9 cellular contexts compared by ENCODE assay signal in the genomic region with DNA sequence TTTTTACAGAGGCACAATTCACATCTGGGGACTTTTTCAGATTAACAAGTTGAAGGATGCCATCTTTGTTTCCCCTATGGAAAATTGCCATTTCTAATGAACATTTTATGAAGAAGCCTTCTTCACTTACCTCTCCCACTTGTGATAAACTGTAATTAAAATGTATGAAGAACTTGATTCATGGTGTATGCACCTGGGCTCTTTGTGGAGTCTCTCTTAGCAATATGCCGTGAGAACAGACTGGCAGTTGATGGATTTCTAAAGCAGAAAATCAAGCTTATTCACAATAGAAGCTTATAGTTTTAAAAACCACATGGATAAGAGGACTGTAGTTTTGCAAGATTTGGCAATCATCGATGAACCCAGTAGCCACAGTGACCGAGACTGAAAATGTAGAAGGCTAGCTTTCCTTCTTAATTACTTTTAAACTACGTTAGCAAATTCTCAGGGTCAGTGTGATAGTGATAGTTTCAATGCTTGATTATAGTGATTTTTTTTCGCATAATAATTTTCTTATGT.
DNase-seq lines count a peak whose midpoint lies in the region; ATAC-seq, FAIRE-seq and TF ChIP-seq lines count a peak whose summit lies in the region.
"Had no signal": no experiment of that assay in that cellular context is flagged by ENCODE, and none has a peak within 500 bp of the region (broad histone marks: within the 10 kb centered on the region; RNA-seq: fewer than 3 reads in every experiment).

No MANE protein-coding gene starts in this region.

- H3K4me3 ChIP-seq in rectal smooth muscle tissue (ENCODE audit: low read length) = no peak overlapping the region
- no peak overlapping the region for H3K4me3 ChIP-seq in HepG2 (replicated peaks in 1 of 3; ENCODE audit: insufficient read depth in 1 of 3, low read depth in 2 of 3, low read length in 3 of 3)
- H3K4me3 ChIP-seq in aorta (ENCODE audit: low read length in 2 of 2) = no peak overlapping the region

- POLR2A ChIA-PET in HepG2 (lab: Yijun Ruan, JAX) = no interaction called here

- no peak for FAIRE-seq in HepG2 (lab: Jason Lieb, UNC)
- FAIRE-seq: A204.1 had no signal

- no peak overlapping the region for H3K4me3 Mint-ChIP-seq in activated naive CD8-positive, alpha-beta T cell treated with anti-CD3 and anti-CD28 coated beads for 36 hours

- H3K9ac ChIP-seq in rectal smooth muscle tissue (ENCODE audit: low read length) (no peak overlapping the region), HepG2 (ENCODE audit: insufficient read depth, low read depth, low read length) (no peak overlapping the region)

- intact Hi-C loops in HepG2 (cut with micrococcal nuclease; ENCODE audit: unreplicated experiment) = no loop called here
- intact Hi-C loops in aorta (cut with DNase I) = no loop called here

- no peak for TF ChIP-seq EP300 in HepG2 (IDR thresholded peaks at IDR 0.05; ENCODE audit: low read depth in 2 of 2, low read length in 2 of 2)
- no peak for TF ChIP-seq EP300 in HepG2 (CRISPR knock-in tag; IDR thresholded peaks at IDR 0.05; ENCODE audit: borderline replicate concordance)

- ATAC-seq in HG03066 (IDR thresholded peaks at IDR 0.05; ENCODE audit: low read depth, unreplicated experiment) (peak; percentile 2), HepG2 (no peak), aorta (ENCODE audit: low FRiP score) (no peak)

- H3K27me3 ChIP-seq in rectal smooth muscle tissue (ENCODE audit: control insufficient read depth, insufficient read depth, low read length) = no peaks in the 10 kb centered on the region
- H3K27me3 ChIP-seq in HepG2 (ENCODE audit: control insufficient read depth in 1 of 2, insufficient read depth in 2 of 2, low read length in 2 of 2) = no peaks in the 10 kb centered on the region
- no peaks in the 10 kb centered on the region for H3K27me3 ChIP-seq in aorta (ENCODE audit: control insufficient read depth in 1 of 2, insufficient read depth in 2 of 2, low read length in 1 of 2)

- DNase-seq in NCI-H2107 treated with DMSO at 0.1 percent for 48 hours (lab: John Stamatoyannopoulos, UW; ENCODE audit: unreplicated experiment) (peak; percentile 4), NCI-H2107 (lab: John Stamatoyannopoulos, UW) (no peak), T1000 (lab: John Stamatoyannopoulos, UW) (no peak), HepG2 (ENCODE audit: low spot score) (no peak), aorta (no peak)
- DNase-seq in activated naive CD8-positive, alpha-beta T cell treated with anti-CD3 and anti-CD28 coated beads for 36 hours = no peak

- no peaks in the 10 kb centered on the region for H4K20me1 ChIP-seq in HepG2 (ENCODE audit: insufficient read depth, low read length)

- peak overlapping the region; percentile 64 for H3K27ac Mint-ChIP-seq in activated naive CD8-positive, alpha-beta T cell treated with anti-CD3 and anti-CD28 coated beads for 36 hours

- H3K9me3 Mint-ChIP-seq in activated naive CD8-positive, alpha-beta T cell treated with anti-CD3 and anti-CD28 coated beads for 36 hours = peaks cover 9% of the 10 kb centered on the region

- H2AFZ ChIP-seq in HepG2 (ENCODE audit: low read length) = no peak overlapping the region

- H3K4me1 ChIP-seq in rectal smooth muscle tissue (ENCODE audit: control insufficient read depth, insufficient read depth, low read length) = peaks cover 20% of the 10 kb centered on the region
- H3K4me1 ChIP-seq in HepG2 (ENCODE audit: insufficient read depth, low read length) = no peaks in the 10 kb centered on the region
- H3K4me1 ChIP-seq in aorta (ENCODE audit: control insufficient read depth in 1 of 2, insufficient read depth in 2 of 2, low read length in 2 of 2) = peaks cover 0 to 2% of the 10 kb centered on the region in 2 donors

- in situ Hi-C loops in HepG2 (cut with HindIII; ENCODE audit: extremely low pct_ligation_motif_present, low pct_unique_long_range_greater_than_20kb) = no loop called here

- WGBS in HepG2 (ENCODE audit: low lambda C conversion rate) = 43% methylated on average over 5 of the region's 5 CpGs
- 86 to 90% methylated on average over 5 of the region's 5 CpGs for WGBS in aorta, 2 donors

- H3K27ac ChIP-seq in rectal smooth muscle tissue (ENCODE audit: low read depth, low read length) = peak overlapping the region; percentile 25
- H3K27ac ChIP-seq in HepG2 (ENCODE audit: extremely low read length, insufficient read depth, low read length) = no peak overlapping the region
- no peak overlapping the region for H3K27ac ChIP-seq in aorta (ENCODE audit: low read depth in 1 of 2, low read length in 2 of 2)

- BruUV-seq in HepG2 (replicated peaks; lab: Mats Ljungman, UMichigan) = no TSS peak

- H3K79me2 ChIP-seq in HepG2 (ENCODE audit: insufficient read depth, low read length) = no peaks in the 10 kb centered on the region

- TF ChIP-seq CTCF in HepG2 (CRISPR knock-in tag; IDR thresholded peaks at IDR 0.05) = no peak

- H3K4me2 ChIP-seq in HepG2 (ENCODE audit: low read depth, low read length) = no peak overlapping the region

- H3K27me3 Mint-ChIP-seq in activated naive CD8-positive, alpha-beta T cell treated with anti-CD3 and anti-CD28 coated beads for 36 hours = no peaks in the 10 kb centered on the region

- H3K9me3 ChIP-seq in HepG2 (ENCODE audit: low read length) (peaks cover 10% of the 10 kb centered on the region), aorta (ENCODE audit: control insufficient read depth, low read length) (peaks cover 2% of the 10 kb centered on the region)

- CTCF ChIA-PET in HepG2 (lab: Yijun Ruan, JAX; ENCODE audit: low intra/inter-chr PET ratio, low total read pairs) = no interaction called here

- TF ChIP-seq POLR2A in HepG2 (IDR thresholded peaks at IDR 0.05; ENCODE audit: insufficient read depth in 1 of 2, low read depth in 2 of 2, low read length in 2 of 2) = no peak

- H3K36me3 ChIP-seq in rectal smooth muscle tissue (ENCODE audit: control insufficient read depth, insufficient read depth, low read length) (no peaks in the 10 kb centered on the region), HepG2 (replicated peaks in 1 of 2; ENCODE audit: control insufficient read depth in 1 of 2, insufficient read depth in 2 of 2, low read length in 2 of 2) (no peaks in the 10 kb centered on the region), aorta (ENCODE audit: control insufficient read depth in 1 of 2, insufficient read depth in 2 of 2, low read length in 1 of 2) (peaks cover 0 to 1% of the 10 kb centered on the region in 2 donors)

- no peak for TF ChIP-seq RAD21 in HepG2 (CRISPR knock-in tag; IDR thresholded peaks at IDR 0.05)

- H3K4me1 Mint-ChIP-seq in activated naive CD8-positive, alpha-beta T cell treated with anti-CD3 and anti-CD28 coated beads for 36 hours = peaks cover 13% of the 10 kb centered on the region

- no peaks in the 10 kb centered on the region for H3K36me3 Mint-ChIP-seq in activated naive CD8-positive, alpha-beta T cell treated with anti-CD3 and anti-CD28 coated beads for 36 hours

TF ChIP-seq in HepG2, 621 proteins besides CTCF, POLR2A, EP300 and RAD21 (continues in another document):
- TF ChIP-seq SRY (CRISPR knock-in tag; IDR thresholded peaks at IDR 0.05) (no peak), SALL1 (CRISPR knock-in tag; IDR thresholded peaks at IDR 0.05) (no peak), FOXA3 (CRISPR knock-in tag; IDR thresholded peaks at IDR 0.05) (no peak), ZNF850 (CRISPR knock-in tag; conservative IDR thresholded peaks at IDR 0.05) (no peak), ZNF552 (CRISPR knock-in tag; IDR thresholded peaks at IDR 0.05; ENCODE audit: borderline replicate concordance) (no peak)
- TF ChIP-seq, protein P1, sequence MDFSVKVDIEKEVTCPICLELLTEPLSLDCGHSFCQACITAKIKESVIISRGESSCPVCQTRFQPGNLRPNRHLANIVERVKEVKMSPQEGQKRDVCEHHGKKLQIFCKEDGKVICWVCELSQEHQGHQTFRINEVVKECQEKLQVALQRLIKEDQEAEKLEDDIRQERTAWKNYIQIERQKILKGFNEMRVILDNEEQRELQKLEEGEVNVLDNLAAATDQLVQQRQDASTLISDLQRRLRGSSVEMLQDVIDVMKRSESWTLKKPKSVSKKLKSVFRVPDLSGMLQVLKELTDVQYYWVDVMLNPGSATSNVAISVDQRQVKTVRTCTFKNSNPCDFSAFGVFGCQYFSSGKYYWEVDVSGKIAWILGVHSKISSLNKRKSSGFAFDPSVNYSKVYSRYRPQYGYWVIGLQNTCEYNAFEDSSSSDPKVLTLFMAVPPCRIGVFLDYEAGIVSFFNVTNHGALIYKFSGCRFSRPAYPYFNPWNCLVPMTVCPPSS (IDR thresholded peaks at IDR 0.05) = no peak
- TF ChIP-seq, protein P2, sequence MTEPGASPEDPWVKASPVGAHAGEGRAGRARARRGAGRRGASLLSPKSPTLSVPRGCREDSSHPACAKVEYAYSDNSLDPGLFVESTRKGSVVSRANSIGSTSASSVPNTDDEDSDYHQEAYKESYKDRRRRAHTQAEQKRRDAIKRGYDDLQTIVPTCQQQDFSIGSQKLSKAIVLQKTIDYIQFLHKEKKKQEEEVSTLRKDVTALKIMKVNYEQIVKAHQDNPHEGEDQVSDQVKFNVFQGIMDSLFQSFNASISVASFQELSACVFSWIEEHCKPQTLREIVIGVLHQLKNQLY (CRISPR knock-in tag; IDR thresholded peaks at IDR 0.05) = no peak
- TF ChIP-seq, protein P3, sequence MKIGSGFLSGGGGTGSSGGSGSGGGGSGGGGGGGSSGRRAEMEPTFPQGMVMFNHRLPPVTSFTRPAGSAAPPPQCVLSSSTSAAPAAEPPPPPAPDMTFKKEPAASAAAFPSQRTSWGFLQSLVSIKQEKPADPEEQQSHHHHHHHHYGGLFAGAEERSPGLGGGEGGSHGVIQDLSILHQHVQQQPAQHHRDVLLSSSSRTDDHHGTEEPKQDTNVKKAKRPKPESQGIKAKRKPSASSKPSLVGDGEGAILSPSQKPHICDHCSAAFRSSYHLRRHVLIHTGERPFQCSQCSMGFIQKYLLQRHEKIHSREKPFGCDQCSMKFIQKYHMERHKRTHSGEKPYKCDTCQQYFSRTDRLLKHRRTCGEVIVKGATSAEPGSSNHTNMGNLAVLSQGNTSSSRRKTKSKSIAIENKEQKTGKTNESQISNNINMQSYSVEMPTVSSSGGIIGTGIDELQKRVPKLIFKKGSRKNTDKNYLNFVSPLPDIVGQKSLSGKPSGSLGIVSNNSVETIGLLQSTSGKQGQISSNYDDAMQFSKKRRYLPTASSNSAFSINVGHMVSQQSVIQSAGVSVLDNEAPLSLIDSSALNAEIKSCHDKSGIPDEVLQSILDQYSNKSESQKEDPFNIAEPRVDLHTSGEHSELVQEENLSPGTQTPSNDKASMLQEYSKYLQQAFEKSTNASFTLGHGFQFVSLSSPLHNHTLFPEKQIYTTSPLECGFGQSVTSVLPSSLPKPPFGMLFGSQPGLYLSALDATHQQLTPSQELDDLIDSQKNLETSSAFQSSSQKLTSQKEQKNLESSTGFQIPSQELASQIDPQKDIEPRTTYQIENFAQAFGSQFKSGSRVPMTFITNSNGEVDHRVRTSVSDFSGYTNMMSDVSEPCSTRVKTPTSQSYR (CRISPR knock-in tag; IDR thresholded peaks at IDR 0.05; ENCODE audit: borderline replicate concordance) = no peak
